8 cellular contexts compared by ENCODE assay signal in the genomic region with DNA sequence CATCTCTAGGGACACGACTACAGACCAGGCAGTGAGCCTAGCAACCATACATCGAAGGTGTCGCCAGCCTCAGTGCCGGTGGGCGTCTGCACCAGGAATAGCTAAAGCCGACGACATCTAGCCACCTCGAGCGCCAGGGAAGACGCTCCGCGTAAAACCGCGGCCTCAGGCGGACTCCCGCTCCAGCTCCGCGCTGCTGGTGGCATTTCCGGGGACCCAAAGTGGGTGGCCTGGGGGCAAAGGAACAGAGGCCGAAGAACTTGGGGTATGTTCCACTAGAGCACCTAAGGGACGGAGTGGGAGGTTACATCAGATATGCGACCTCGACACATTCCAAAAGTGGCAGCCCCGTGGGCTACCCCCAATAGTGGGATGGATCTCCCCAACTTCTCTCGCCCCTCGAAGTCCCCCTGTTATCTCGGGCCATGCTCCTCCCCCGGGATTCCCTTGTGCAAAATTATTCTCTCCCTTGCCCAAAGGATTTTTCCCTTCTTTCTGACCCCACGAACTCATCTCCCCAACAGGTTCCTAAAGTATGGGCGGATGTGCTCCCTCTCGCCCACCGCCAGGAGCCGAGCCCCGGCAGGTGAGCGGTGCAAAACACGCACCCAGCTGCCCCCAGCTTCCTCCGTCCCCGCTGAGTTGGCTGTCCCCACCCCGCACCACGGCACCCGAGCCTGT. TPM values are rescaled to one million over a fixed set of nuclear protein-coding genes. Genes with fewer than 3 reads are reported as not detected.
DNase-seq lines count a peak whose midpoint lies in the region; ATAC-seq and TF ChIP-seq lines count a peak whose summit lies in the region.

No MANE protein-coding gene starts in this region.

- TF ChIP-seq CTCF in cardiac muscle cell (IDR thresholded peaks at IDR 0.05; ENCODE audit: low read depth, low read length): no peak
- TF ChIP-seq CTCF in mesothelial cell of epicardium (IDR thresholded peaks at IDR 0.05; ENCODE audit: unreplicated experiment): peak; percentile 21
- TF ChIP-seq CTCF in lower leg skin (IDR thresholded peaks at IDR 0.05): no peak

- peak overlapping the region; percentile 70 for H3K4me3 ChIP-seq in cardiac muscle cell
- H3K4me3 ChIP-seq in urinary bladder (ENCODE audit: low read depth, low read length): peak overlapping the region; percentile 70
- H3K4me3 ChIP-seq in lower leg skin (ENCODE audit: low read depth, poor library complexity, severe bottlenecking): no peak overlapping the region

- H3K4me3 Mint-ChIP-seq in central memory CD8-positive, alpha-beta T cell: peak overlapping the region; percentile 63
- H3K4me3 Mint-ChIP-seq in mesothelial cell of epicardium: peak overlapping the region; percentile 95
- no peak overlapping the region for H3K4me3 Mint-ChIP-seq in natural killer cell treated with Interleukin-12 subunit alpha and Interleukin-12 subunit beta and Interleukin-15 and Interleukin-18, amount 100 ng/mL, for 72 hours

- no peaks in the 10 kb centered on the region for H3K36me3 Mint-ChIP-seq in central memory CD8-positive, alpha-beta T cell (ENCODE audit: insufficient read depth)
- H3K36me3 Mint-ChIP-seq in mesothelial cell of epicardium: no peaks in the 10 kb centered on the region
- no peaks in the 10 kb centered on the region for H3K36me3 Mint-ChIP-seq in natural killer cell treated with Interleukin-12 subunit alpha and Interleukin-12 subunit beta and Interleukin-15 and Interleukin-18, amount 100 ng/mL, for 72 hours

- peaks cover 8% of the 10 kb centered on the region for H3K4me1 Mint-ChIP-seq in central memory CD8-positive, alpha-beta T cell
- H3K4me1 Mint-ChIP-seq in mesothelial cell of epicardium: peaks cover 26% of the 10 kb centered on the region
- H3K4me1 Mint-ChIP-seq in natural killer cell treated with Interleukin-12 subunit alpha and Interleukin-12 subunit beta and Interleukin-15 and Interleukin-18, amount 100 ng/mL, for 72 hours (ENCODE audit: low read depth in 2 of 2): peaks cover 0 to 3% of the 10 kb centered on the region in 2 donors

- H3K27ac Mint-ChIP-seq in central memory CD8-positive, alpha-beta T cell (ENCODE audit: low read depth): no peak overlapping the region
- no peak overlapping the region for H3K27ac Mint-ChIP-seq in mesothelial cell of epicardium
- no peak overlapping the region for H3K27ac Mint-ChIP-seq in natural killer cell treated with Interleukin-12 subunit alpha and Interleukin-12 subunit beta and Interleukin-15 and Interleukin-18, amount 100 ng/mL, for 72 hours

- 5% methylated on average over 41 of the region's 41 CpGs for WGBS in urinary bladder
- 4 to 6% methylated on average over 41 of the region's 41 CpGs for WGBS in lower leg skin, 2 donors

- ATAC-seq in central memory CD8-positive, alpha-beta T cell (replicated peaks; ENCODE audit: extremely low read depth, poor library complexity, severe bottlenecking): no peak
- ATAC-seq in natural killer cell treated with Interleukin-12 subunit alpha and Interleukin-12 subunit beta and Interleukin-15 and Interleukin-18, amount 100 ng/mL, for 72 hours: no peak

- no peaks in the 10 kb centered on the region for H3K9me3 Mint-ChIP-seq in central memory CD8-positive, alpha-beta T cell
- no peaks in the 10 kb centered on the region for H3K9me3 Mint-ChIP-seq in mesothelial cell of epicardium
- H3K9me3 Mint-ChIP-seq in natural killer cell treated with Interleukin-12 subunit alpha and Interleukin-12 subunit beta and Interleukin-15 and Interleukin-18, amount 100 ng/mL, for 72 hours: no peaks in the 10 kb centered on the region

- H3K9me3 ChIP-seq in cardiac muscle cell (ENCODE audit: low read depth): no peaks in the 10 kb centered on the region

- peaks cover 85% of the 10 kb centered on the region for H3K27me3 Mint-ChIP-seq in central memory CD8-positive, alpha-beta T cell
- peaks cover 40% of the 10 kb centered on the region for H3K27me3 Mint-ChIP-seq in mesothelial cell of epicardium (ENCODE audit: low read depth)
- peaks cover 60 to 72% of the 10 kb centered on the region in 2 donors for H3K27me3 Mint-ChIP-seq in natural killer cell treated with Interleukin-12 subunit alpha and Interleukin-12 subunit beta and Interleukin-15 and Interleukin-18, amount 100 ng/mL, for 72 hours

- no peaks in the 10 kb centered on the region for H3K36me3 ChIP-seq in cardiac muscle cell
- no peaks in the 10 kb centered on the region for H3K36me3 ChIP-seq in urinary bladder (ENCODE audit: insufficient read depth)

- intact Hi-C loops in cardiac septum (cut with DNase I) (no loop called here), lower leg skin (cut with DNase I; ENCODE audit: low total_unique reads) (no loop called here)

- no peak overlapping the region for H3K27ac ChIP-seq in cardiac muscle cell
- peak overlapping the region; percentile 18 for H3K27ac ChIP-seq in urinary bladder (ENCODE audit: low read depth)

- no peak for TF ChIP-seq POLR2A in lower leg skin (IDR thresholded peaks at IDR 0.05)

- peaks cover 98% of the 10 kb centered on the region for H3K27me3 ChIP-seq in cardiac muscle cell

- DNase-seq in cardiac muscle cell (ENCODE audit: low read depth in 1 of 2, low spot score in 1 of 2) (no peak), cardiac septum (ENCODE audit: low spot score) (no peak), mesothelial cell of epicardium (ENCODE audit: low spot score in 2 of 2, unreplicated experiment in 2 of 2) (peak in 1 of 2 experiments; percentile 50), lower leg skin (ENCODE audit: low spot score in 2 of 2) (no peak), SIG-M5 treated with dmso at 0.1 percent for 504 hours (lab: John Stamatoyannopoulos, UW; ENCODE audit: unreplicated experiment) (no peak)
- DNase-seq in central memory CD8-positive, alpha-beta T cell (ENCODE audit: low spot score in 2 of 2): no peak
- DNase-seq in natural killer cell treated with Interleukin-12 subunit alpha and Interleukin-12 subunit beta and Interleukin-15 and Interleukin-18, amount 100 ng/mL, for 72 hours (ENCODE audit: low spot score): no peak

- H3K4me1 ChIP-seq in cardiac muscle cell (ENCODE audit: low read depth) (peaks cover 4% of the 10 kb centered on the region), urinary bladder (ENCODE audit: insufficient read depth) (no peaks in the 10 kb centered on the region)

RNA-seq across cellular contexts. Expression of gene KCNMA1, which starts 1.2 kb away (rescaled TPM):
- total RNA-seq in cardiac muscle cell (1.8 and 3.2 TPM in 2 replicates), cardiac septum (2.0 TPM), mesothelial cell of epicardium (38.4 to 44.0 TPM (median 41.3 TPM) in 3 replicates), urinary bladder (105 TPM), lower leg skin (1 to 10 TPM; 4.1 to 9.9 (median 6.5) TPM)
- polyA plus RNA-seq in cardiac muscle cell (1.7 and 1.9 TPM in 2 replicates), urinary bladder (107 TPM)
- total RNA-seq in natural killer cell treated with Interleukin-12 subunit alpha and Interleukin-12 subunit beta and Interleukin-15 and Interleukin-18, amount 100 ng/mL, for 72 hours: 1 to 10 TPM in 1 of 2 donors, not detected in 1; 2.8 TPM
